In the genomic region with DNA sequence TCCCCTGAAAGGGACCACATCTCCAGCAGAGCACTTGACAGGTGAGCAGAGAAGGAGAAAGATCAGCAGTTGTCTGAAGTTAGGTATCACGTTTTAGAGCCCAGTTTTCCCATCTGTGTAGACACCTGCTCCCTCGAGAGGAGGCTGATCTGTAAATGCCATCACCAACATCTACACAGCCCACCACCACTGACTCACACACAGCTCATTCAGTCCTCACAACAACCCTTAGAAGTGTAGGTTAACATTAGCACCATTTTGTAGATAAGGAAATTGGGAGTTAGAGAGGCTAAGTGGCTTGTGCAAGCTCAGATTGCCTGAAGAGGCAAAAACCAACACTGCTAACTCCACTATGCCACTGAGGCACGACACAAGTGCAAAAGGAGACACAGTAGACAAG, we compare ENCODE assay signal across 16 cellular contexts. TPM values are rescaled to one million over a fixed set of nuclear protein-coding genes. Genes with fewer than 3 reads are reported as not detected.
A peak's percentile ranks its signal among the peaks of the same experiment; 100 is the strongest.
DNase-seq lines count a peak whose midpoint lies in the region; ATAC-seq and TF ChIP-seq lines count a peak whose summit lies in the region.
"Had no signal": no experiment of that assay in that cellular context is flagged by ENCODE, and none has a peak within 500 bp of the region (broad histone marks: within the 10 kb centered on the region; RNA-seq: fewer than 3 reads in every experiment).

No MANE protein-coding gene starts in this region.

- H3K27ac ChIP-seq in Panc1 (ENCODE audit: low read length) (no peak overlapping the region), gastroesophageal sphincter (peak overlapping the region in 3 of 4 donors; percentile 28 to 70 (median 54)), upper lobe of right lung (no peak overlapping the region)

- no peak for DNase-seq in activated naive CD8-positive, alpha-beta T cell treated with anti-CD3 and anti-CD28 coated beads, Interleukin-2, amount 50 U/mL, for 24 hours
- no peak for DNase-seq in activated naive CD8-positive, alpha-beta T cell treated with anti-CD3 and anti-CD28 coated beads for 36 hours
- DNase-seq in Panc1 (ENCODE audit: low read depth, low spot score) (no peak), upper lobe of right lung (no peak)
- DNase-seq: activated effector memory CD4-positive, alpha-beta T cell treated with Interleukin-2 at 50 U/mL for 16 hours; aorta; CD8-positive, alpha-beta memory T cell; DMS79; mucosa of descending colon; NCI-H187 treated with DMSO at 0.1 percent for 48 hours; stimulated activated naive CD4-positive, alpha-beta T cell had no signal

- no peaks in the 10 kb centered on the region for H3K9me3 Mint-ChIP-seq in activated naive CD8-positive, alpha-beta T cell treated with anti-CD3 and anti-CD28 coated beads, Interleukin-2, amount 50 U/mL, for 24 hours
- no peaks in the 10 kb centered on the region for H3K9me3 Mint-ChIP-seq in activated naive CD8-positive, alpha-beta T cell treated with anti-CD3 and anti-CD28 coated beads for 36 hours
- H3K9me3 Mint-ChIP-seq: CD8-positive, alpha-beta memory T cell; type B pancreatic cell had no signal

- POLR2A ChIA-PET in Panc1 (lab: Charles Lee), result no interaction called here

- no peak overlapping the region for H3K27ac Mint-ChIP-seq in activated naive CD8-positive, alpha-beta T cell treated with anti-CD3 and anti-CD28 coated beads, Interleukin-2, amount 50 U/mL, for 24 hours
- H3K27ac Mint-ChIP-seq in activated naive CD8-positive, alpha-beta T cell treated with anti-CD3 and anti-CD28 coated beads for 36 hours, result no peak overlapping the region
- H3K27ac Mint-ChIP-seq: type B pancreatic cell had no signal

- H3K27me3 ChIP-seq in Panc1 (ENCODE audit: control insufficient read depth, insufficient read depth, low read length), result peaks cover 6% of the 10 kb centered on the region; the same call in 1 of the 2 replicates
- H3K27me3 ChIP-seq in gastroesophageal sphincter, result peaks cover 4% of the 10 kb centered on the region
- H3K27me3 ChIP-seq in upper lobe of right lung, result no peaks in the 10 kb centered on the region

- CTCF ChIA-PET in Panc1 (lab: Charles Lee), result interaction anchor here (2.7 kb wide), 1 partner anchor 104 kb away, joined by 31 read pairs; no protein-coding TSS in a partner anchor

- in situ Hi-C loops in Panc1 (cut with HindIII; ENCODE audit: low pct_unique_long_range_greater_than_20kb, low sequenced_read_pairs), result no loop called here

- no TSS peak for BruUV-seq in Panc1 (replicated peaks; lab: Mats Ljungman, UMichigan)

- WGBS in gastroesophageal sphincter (ENCODE audit: low coverage in 1 of 2), 2 donors, result 80 to 85% methylated on average over 3 of the region's 3 CpGs

- TF ChIP-seq EP300 in gastroesophageal sphincter (IDR thresholded peaks at IDR 0.05), result no peak

- intact Hi-C loops in Panc1 (cut with micrococcal nuclease; ENCODE audit: unreplicated experiment) (no loop called here), upper lobe of right lung (cut with DNase I) (loop anchor here (10.0 kb wide), 1 partner anchor 474 kb away; no protein-coding TSS in a partner anchor)

- TF ChIP-seq CTCF in Panc1 (IDR thresholded peaks at IDR 0.05) (no peak), gastroesophageal sphincter (IDR thresholded peaks at IDR 0.05) (no peak), upper lobe of right lung (IDR thresholded peaks at IDR 0.05) (no peak)

- H3K4me1 ChIP-seq in Panc1 (ENCODE audit: control insufficient read depth, insufficient read depth, low read length) (peaks cover 3% of the 10 kb centered on the region; the same call in 1 of the 2 replicates), gastroesophageal sphincter (peaks cover 0 to 29% (median 7%) of the 10 kb centered on the region in 3 donors), upper lobe of right lung (peaks cover 12% of the 10 kb centered on the region)

- ATAC-seq in activated naive CD8-positive, alpha-beta T cell treated with anti-CD3 and anti-CD28 coated beads, Interleukin-2, amount 50 U/mL, for 24 hours, result peak; percentile 94
- peak; percentile 36; the same call in 1 of the 2 replicates for ATAC-seq in Panc1
- no peak for ATAC-seq in gastroesophageal sphincter
- ATAC-seq in upper lobe of right lung, result peak; percentile 27
- ATAC-seq in HG03095 (IDR thresholded peaks at IDR 0.05; ENCODE audit: unreplicated experiment), result no peak
- no peak for ATAC-seq in HG02763 (IDR thresholded peaks at IDR 0.05; ENCODE audit: unreplicated experiment)
- ATAC-seq in HG03469 (IDR thresholded peaks at IDR 0.05; ENCODE audit: unreplicated experiment), result no peak

- TF ChIP-seq POLR2A in gastroesophageal sphincter (IDR thresholded peaks at IDR 0.05), result no peak

- H3K9me3 ChIP-seq in Panc1 (ENCODE audit: control insufficient read depth, insufficient read depth, low read depth, low read length) (no peaks in the 10 kb centered on the region), gastroesophageal sphincter (no peaks in the 10 kb centered on the region), upper lobe of right lung (no peaks in the 10 kb centered on the region)
- H3K9me3 ChIP-seq: mucosa of descending colon had no signal

- H3K4me3 ChIP-seq in Panc1 (ENCODE audit: low read depth in 2 of 2, low read length in 2 of 2) (no peak overlapping the region), gastroesophageal sphincter (no peak overlapping the region), upper lobe of right lung (no peak overlapping the region)
- H3K4me3 ChIP-seq: mucosa of descending colon had no signal

- H3K36me3 ChIP-seq in Panc1 (ENCODE audit: control insufficient read depth, insufficient read depth, low read length) (no peaks in the 10 kb centered on the region), gastroesophageal sphincter (no peaks in the 10 kb centered on the region), upper lobe of right lung (no peaks in the 10 kb centered on the region)

- peaks cover 16% of the 10 kb centered on the region for H3K36me3 Mint-ChIP-seq in activated naive CD8-positive, alpha-beta T cell treated with anti-CD3 and anti-CD28 coated beads, Interleukin-2, amount 50 U/mL, for 24 hours (ENCODE audit: low read depth)
- H3K36me3 Mint-ChIP-seq in activated naive CD8-positive, alpha-beta T cell treated with anti-CD3 and anti-CD28 coated beads for 36 hours, result peaks cover 11% of the 10 kb centered on the region
- H3K36me3 Mint-ChIP-seq: type B pancreatic cell had no signal

- H3K4me3 Mint-ChIP-seq in activated naive CD8-positive, alpha-beta T cell treated with anti-CD3 and anti-CD28 coated beads, Interleukin-2, amount 50 U/mL, for 24 hours, result no peak overlapping the region
- H3K4me3 Mint-ChIP-seq in activated naive CD8-positive, alpha-beta T cell treated with anti-CD3 and anti-CD28 coated beads for 36 hours, result no peak overlapping the region
- H3K4me3 Mint-ChIP-seq: type B pancreatic cell had no signal

- peaks cover 12% of the 10 kb centered on the region for H3K4me1 Mint-ChIP-seq in activated naive CD8-positive, alpha-beta T cell treated with anti-CD3 and anti-CD28 coated beads, Interleukin-2, amount 50 U/mL, for 24 hours
- peaks cover 12% of the 10 kb centered on the region for H3K4me1 Mint-ChIP-seq in activated naive CD8-positive, alpha-beta T cell treated with anti-CD3 and anti-CD28 coated beads for 36 hours

- no peaks in the 10 kb centered on the region for H3K27me3 Mint-ChIP-seq in activated naive CD8-positive, alpha-beta T cell treated with anti-CD3 and anti-CD28 coated beads, Interleukin-2, amount 50 U/mL, for 24 hours
- no peaks in the 10 kb centered on the region for H3K27me3 Mint-ChIP-seq in activated naive CD8-positive, alpha-beta T cell treated with anti-CD3 and anti-CD28 coated beads for 36 hours
- H3K27me3 Mint-ChIP-seq: CD8-positive, alpha-beta memory T cell had no signal

RNA-seq across cellular contexts. Expression of gene STAT1, which starts 37.2 kb away (rescaled TPM):
- 100 to 1,000 TPM; 383 to 389 TPM for total RNA-seq in activated naive CD8-positive, alpha-beta T cell treated with anti-CD3 and anti-CD28 coated beads for 36 hours
- total RNA-seq in Panc1 (2021; ENCODE audit: unreplicated experiment), result 73.4 TPM
- polyA plus RNA-seq in Panc1 (2012; ENCODE audit: insufficient read length), result 51.6 TPM
- 10 to 100 TPM; 47.0 to 59.9 (median 53.5) TPM for total RNA-seq in gastroesophageal sphincter
- 98.6 TPM for total RNA-seq in upper lobe of right lung

Comparison
In these comparisons a context has a peak if more than half of its experiments do, and no peak if none do; other contexts are left out.
1. ATAC-seq: peak in activated naive CD8-positive, alpha-beta T cell treated with anti-CD3 and anti-CD28 coated beads, Interleukin-2, amount 50 U/mL, for 24 hours (single experiment), Panc1 (single experiment) and upper lobe of right lung (single experiment); none in gastroesophageal sphincter (single experiment), HG03095 (single experiment), HG02763 (single experiment) and HG03469 (single experiment).
2. H3K27ac ChIP-seq: peak in gastroesophageal sphincter (3 of 4); none in Panc1 (single experiment) and upper lobe of right lung (single experiment).